8 cellular contexts compared by ENCODE assay signal in genomic region chr2:17752892-17753802, GRCh38. TPM values are rescaled to one million over a fixed set of nuclear protein-coding genes. Genes with fewer than 3 reads are reported as not detected.
DNase-seq lines count a peak whose midpoint lies in the region; ATAC-seq, FAIRE-seq and TF ChIP-seq lines count a peak whose summit lies in the region.

No MANE protein-coding gene starts in this region.

- WGBS in testis, 2 donors, result 1% methylated on average over 16 to 70 of the region's 70 CpGs

- intact Hi-C loops in testis (cut with DNase I; ENCODE audit: low total_unique reads), result no loop called here

- no peaks in the 10 kb centered on the region for H3K4me1 ChIP-seq in testis

- peak overlapping the region; percentile 95 to 96 for H3K27ac ChIP-seq in testis

- no peaks in the 10 kb centered on the region for H3K36me3 ChIP-seq in testis (ENCODE audit: low read depth, missing control alignments)

- no peak for TF ChIP-seq CTCF in AG09309 (IDR thresholded peaks at IDR 0.05; ENCODE audit: control insufficient read depth, insufficient read depth, low read depth, low read length, missing control alignments)
- no peak for TF ChIP-seq CTCF in testis (IDR thresholded peaks at IDR 0.05)

- no peaks in the 10 kb centered on the region for H3K9me3 ChIP-seq in testis

- H3K4me3 ChIP-seq in AG09309 (ENCODE audit: control insufficient read depth, low read depth, low read length) (peak overlapping the region; percentile 95), testis (peak overlapping the region; percentile 81 to 93)

- peak; percentile 45 for ATAC-seq in HG02642 (IDR thresholded peaks at IDR 0.05; ENCODE audit: poor library complexity, unreplicated experiment)

- DNase-seq in AG09309 (ENCODE audit: low read depth) (no peak), GM12892 (ENCODE audit: insufficient read length) (peak; percentile 21), NCI-H146 (lab: John Stamatoyannopoulos, UW) (peak; percentile 77), erythroblast (lab: John Stamatoyannopoulos, UW) (peak; percentile 83 to 84), myocyte (ENCODE audit: low read depth) (peak; percentile 49), testis (peak; percentile 30)
- peak; percentile 14 for DNase-seq in activated CD4-positive, alpha-beta T cell treated with anti-CD3 and anti-CD28 coated beads, Interleukin-2, amount 50 U/mL, for 4 hours

- peak; percentile 87 for FAIRE-seq in GM12892 (lab: Jason Lieb, UNC)

- H3K27me3 ChIP-seq in testis, result no peaks in the 10 kb centered on the region

- TF ChIP-seq POLR2A in GM12892 (IDR thresholded peaks at IDR 0.05; ENCODE audit: low read depth, low read length), result peak; percentile 71
- TF ChIP-seq POLR2A in erythroblast (IDR thresholded peaks at IDR 0.05; ENCODE audit: low read length), result no peak
- no peak for TF ChIP-seq POLR2A in testis (IDR thresholded peaks at IDR 0.05)

RNA-seq across cellular contexts. Expression of gene SMC6, which starts 0.5 kb away (rescaled TPM):
- 29.0 TPM for polyA plus RNA-seq in GM12892 (2012; ENCODE audit: missing spikeins)
- total RNA-seq in myocyte, result 28.9 and 32.6 TPM in 2 replicates
- 8.4 TPM for polyA plus RNA-seq in myocyte (2012)
- 10 to 100 TPM; 73.8 to 79.0 TPM for total RNA-seq in testis
- 21.7 TPM for polyA plus RNA-seq in testis (ENCODE audit: insufficient read depth, low read depth, low replicate concordance)

RNA-seq across cellular contexts. Expression of gene GEN1, which starts 0.8 kb away (rescaled TPM):
- polyA plus RNA-seq in GM12892 (2012; ENCODE audit: missing spikeins), result 14.1 TPM
- 10.4 and 11.3 TPM in 2 replicates for total RNA-seq in myocyte
- polyA plus RNA-seq in myocyte (2012), result 2.3 TPM
- total RNA-seq in testis, result 10 to 100 TPM; 31.9 to 59.1 TPM
- polyA plus RNA-seq in testis (ENCODE audit: insufficient read depth, low read depth, low replicate concordance), result 12.8 TPM
